Comparison of ENCODE assay signal across 24 cellular contexts in the genomic region with DNA sequence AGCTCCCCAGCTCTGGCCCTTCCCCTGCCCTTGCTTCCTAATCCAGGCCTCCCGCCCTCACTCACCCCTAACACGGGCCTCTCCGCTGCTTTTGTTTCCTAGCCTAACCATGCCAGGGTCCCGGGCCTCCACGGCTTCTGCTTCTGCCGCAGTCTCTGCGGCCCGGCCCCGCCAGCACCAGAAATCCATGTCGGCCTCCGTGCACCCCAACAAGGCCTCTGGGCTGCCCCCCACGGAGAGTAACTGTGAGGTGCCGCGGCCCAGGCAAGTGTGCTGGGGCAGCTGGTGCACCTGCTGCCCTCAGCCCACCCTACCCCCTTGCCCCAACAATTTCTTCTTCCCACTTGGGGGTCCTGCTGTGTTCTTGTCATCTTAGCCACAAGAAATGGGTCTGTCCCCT. TPM values are rescaled to one million over a fixed set of nuclear protein-coding genes. Genes with fewer than 3 reads are reported as not detected.
"Had no signal": no experiment of that assay in that cellular context is flagged by ENCODE, and none has a peak within 500 bp of the region (broad histone marks: within the 10 kb centered on the region; RNA-seq: fewer than 3 reads in every experiment).

No MANE protein-coding gene starts in this region.

- H3K4me1 ChIP-seq: parathyroid adenoma, right lobe of liver had no signal

- H3K27me3 Mint-ChIP-seq: activated CD4-positive, alpha-beta memory T cell treated with anti-CD3 and anti-CD28 coated beads for 36 hours; activated CD8-positive, alpha-beta memory T cell treated with anti-CD3 and anti-CD28 coated beads, Interleukin-2, amount 10 ng/mL, durations not matched to agents 7 days and 5 days; activated naive CD8-positive, alpha-beta T cell treated with anti-CD3 and anti-CD28 coated beads for 36 hours; stimulated activated memory B cell treated with anti-CD40 and anti-IgM and Interleukin-4, amounts not matched to agents 10 μg/mL and 1 μg/mL and 100 μg/mL, for 72 hours; T-helper 17 cell had no signal

- FAIRE-seq: frontal cortex, small intestine had no signal

- H3K4me1 Mint-ChIP-seq: activated CD8-positive, alpha-beta memory T cell treated with anti-CD3 and anti-CD28 coated beads, Interleukin-2, amount 10 ng/mL, durations not matched to agents 7 days and 5 days; activated naive CD8-positive, alpha-beta T cell treated with anti-CD3 and anti-CD28 coated beads for 36 hours had no signal

- DNase-seq: activated CD4-positive, alpha-beta memory T cell treated with anti-CD3 and anti-CD28 coated beads for 36 hours; activated CD4-positive, alpha-beta T cell treated with anti-CD3 and anti-CD28 coated beads for 48 hours; activated CD8-positive, alpha-beta memory T cell treated with anti-CD3 and anti-CD28 coated beads, Interleukin-2, amount 10 ng/mL, durations not matched to agents 7 days and 5 days; activated naive CD8-positive, alpha-beta T cell treated with anti-CD3 and anti-CD28 coated beads for 36 hours; amygdala; effector CD4-positive, alpha-beta T cell; glutamatergic neuron; immature natural killer cell; natural killer cell; right lobe of liver; small intestine; stimulated activated CD4-positive, alpha-beta T cell treated with anti-CD3 and anti-CD28 coated beads, Interleukin-2, amount 100 ng/mL, for 24 hours; T-helper 17 cell; transverse colon had no signal

- H3K4me3 Mint-ChIP-seq: activated CD4-positive, alpha-beta memory T cell treated with anti-CD3 and anti-CD28 coated beads for 36 hours; activated CD8-positive, alpha-beta memory T cell treated with anti-CD3 and anti-CD28 coated beads, Interleukin-2, amount 10 ng/mL, durations not matched to agents 7 days and 5 days; activated naive CD8-positive, alpha-beta T cell treated with anti-CD3 and anti-CD28 coated beads for 36 hours; immature natural killer cell; mesothelial cell of epicardium; natural killer cell; stimulated activated memory B cell treated with anti-CD40 and anti-IgM and Interleukin-4, amounts not matched to agents 10 μg/mL and 1 μg/mL and 100 μg/mL, for 72 hours; T-helper 17 cell had no signal

- H3K36me3 Mint-ChIP-seq: natural killer cell had no signal

- H3K27ac ChIP-seq: cardiac muscle cell, esophagus muscularis mucosa, hepatocyte, parathyroid adenoma, right lobe of liver, transverse colon had no signal

- H3K9me3 ChIP-seq: esophagus muscularis mucosa, right lobe of liver, transverse colon, vagina had no signal

- H3K9me3 Mint-ChIP-seq: activated CD4-positive, alpha-beta memory T cell treated with anti-CD3 and anti-CD28 coated beads for 36 hours; activated naive CD8-positive, alpha-beta T cell treated with anti-CD3 and anti-CD28 coated beads for 36 hours; mesothelial cell of epicardium; natural killer cell; stimulated activated memory B cell treated with anti-CD40 and anti-IgM and Interleukin-4, amounts not matched to agents 10 μg/mL and 1 μg/mL and 100 μg/mL, for 72 hours had no signal

- H3K4me3 ChIP-seq: cardiac muscle cell, esophagus muscularis mucosa, hepatocyte, lung, right lobe of liver, transverse colon, vagina had no signal

- H3K27ac Mint-ChIP-seq: activated CD4-positive, alpha-beta memory T cell treated with anti-CD3 and anti-CD28 coated beads for 36 hours; activated CD8-positive, alpha-beta memory T cell treated with anti-CD3 and anti-CD28 coated beads, Interleukin-2, amount 10 ng/mL, durations not matched to agents 7 days and 5 days; activated naive CD8-positive, alpha-beta T cell treated with anti-CD3 and anti-CD28 coated beads for 36 hours; mesothelial cell of epicardium; stimulated activated memory B cell treated with anti-CD40 and anti-IgM and Interleukin-4, amounts not matched to agents 10 μg/mL and 1 μg/mL and 100 μg/mL, for 72 hours; T-helper 17 cell had no signal

- H3K27me3 ChIP-seq: cardiac muscle cell, esophagus muscularis mucosa, hepatocyte, right lobe of liver, transverse colon, vagina had no signal

- ATAC-seq: activated CD8-positive, alpha-beta memory T cell treated with anti-CD3 and anti-CD28 coated beads, Interleukin-2, amount 10 ng/mL, durations not matched to agents 7 days and 5 days; left lobe of liver; natural killer cell; right lobe of liver; stimulated activated memory B cell treated with anti-CD40 and anti-IgM and Interleukin-4, amounts not matched to agents 10 μg/mL and 1 μg/mL and 100 μg/mL, for 72 hours; T-helper 17 cell had no signal

- H3K9ac ChIP-seq: parathyroid adenoma had no signal

RNA-seq across cellular contexts. Expression of gene RCOR2, which starts 13.1 kb away (rescaled TPM):
- total RNA-seq: natural killer cell, T-helper 17 cell, vagina had no signal
- polyA plus RNA-seq: immature natural killer cell had no signal
